6 cellular contexts compared by ENCODE assay signal in the genomic region with DNA sequence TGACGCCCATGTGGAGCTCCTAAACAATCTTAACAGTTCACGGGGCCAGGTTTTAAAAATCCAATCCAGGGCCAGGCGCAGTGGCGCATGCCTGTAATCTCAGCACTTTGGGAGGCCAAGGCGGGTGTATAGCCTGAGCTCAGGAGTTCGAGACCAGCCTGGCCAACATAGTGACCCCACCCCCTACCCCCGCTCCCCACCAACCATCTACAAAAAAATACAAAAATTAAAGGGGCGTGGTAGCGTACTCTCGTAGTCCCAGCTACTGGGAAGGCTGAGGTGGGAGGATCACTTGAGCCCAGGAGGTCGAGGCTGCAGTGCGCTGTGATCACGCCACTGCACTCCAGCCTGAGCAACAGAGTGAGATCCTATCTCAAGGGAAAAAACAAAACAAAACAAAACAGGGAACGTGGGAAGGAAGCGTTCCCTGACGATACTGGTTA. TPM values are rescaled to one million over a fixed set of nuclear protein-coding genes. Genes with fewer than 3 reads are reported as not detected.
A peak's percentile ranks its signal among the peaks of the same experiment; 100 is the strongest.
DNase-seq lines count a peak whose midpoint lies in the region; TF ChIP-seq lines count a peak whose summit lies in the region.

No MANE protein-coding gene starts in this region.

- H3K9me3 Mint-ChIP-seq in brain (peaks cover 0 to 4% (median 0%) of the 10 kb centered on the region in 5 experiments), nephron progenitor cell (no peaks in the 10 kb centered on the region)

- H3K4me3 Mint-ChIP-seq in brain: peak overlapping the region; percentile 86 to 99 (median 95)
- H3K4me3 Mint-ChIP-seq in nephron progenitor cell: peak overlapping the region; percentile 94

- H3K36me3 ChIP-seq in HAP-1 (replicated peaks): peaks cover 25% of the 10 kb centered on the region

- in situ Hi-C loops in HAP-1 (cut with MboI; ENCODE audit: low sequenced_read_pairs): no loop called here

- DNase-seq in HAP-1 (ENCODE audit: low spot score in 2 of 2) (no peak), nephron progenitor cell (no peak), DMS114 treated with DMSO at 0.1 percent for 48 hours (lab: John Stamatoyannopoulos, UW; ENCODE audit: unreplicated experiment) (no peak), mesenteric fat pad (ENCODE audit: low spot score) (no peak), NK-92 (lab: John Stamatoyannopoulos, UW; ENCODE audit: unreplicated experiment) (no peak)

- H3K9me3 ChIP-seq in HAP-1: no peaks in the 10 kb centered on the region

- H3K27me3 Mint-ChIP-seq in brain (peaks cover 15% of the 10 kb centered on the region), nephron progenitor cell (ENCODE audit: low read depth, poor library complexity) (peaks cover 6% of the 10 kb centered on the region)

- H3K27ac Mint-ChIP-seq in brain: peak overlapping the region; percentile 91 to 99 (median 98)
- H3K27ac Mint-ChIP-seq in nephron progenitor cell: peak overlapping the region; percentile 99

- TF ChIP-seq CTCF in brain (conservative IDR thresholded peaks at IDR 0.05) (no peak), nephron progenitor cell (IDR thresholded peaks at IDR 0.05) (no peak)

- H3K27me3 ChIP-seq in HAP-1 (ENCODE audit: low read depth): no peaks in the 10 kb centered on the region

- H3K36me3 Mint-ChIP-seq in brain: peaks cover 32% of the 10 kb centered on the region
- H3K36me3 Mint-ChIP-seq in nephron progenitor cell (ENCODE audit: low read depth): peaks cover 13% of the 10 kb centered on the region

- H3K4me1 ChIP-seq in HAP-1: peaks cover 13% of the 10 kb centered on the region

- H3K4me1 Mint-ChIP-seq in brain (peaks cover 29% of the 10 kb centered on the region), nephron progenitor cell (peaks cover 53% of the 10 kb centered on the region)

- peak overlapping the region; percentile 92 for H3K4me3 ChIP-seq in HAP-1

RNA-seq across cellular contexts. Expression of a gene that starts 0.7 kb away (rescaled TPM):
- 85.7 TPM for polyA plus RNA-seq in brain (ENCODE audit: insufficient read depth, low read depth, low replicate concordance)
- 47.9 TPM for total RNA-seq in mesenteric fat pad

RNA-seq across cellular contexts. Expression of a gene that starts 15.6 kb away (rescaled TPM):
- not detected for polyA plus RNA-seq in brain (ENCODE audit: insufficient read depth, low read depth, low replicate concordance)
- not detected for total RNA-seq in mesenteric fat pad

RNA-seq across cellular contexts. Expression of a gene that starts 41.1 kb away (rescaled TPM):
- 27.4 TPM for polyA plus RNA-seq in brain (ENCODE audit: insufficient read depth, low read depth, low replicate concordance)
- total RNA-seq in mesenteric fat pad: 31.7 TPM

RNA-seq across cellular contexts. Expression of a gene that starts 41.5 kb away (rescaled TPM):
- 404 TPM for polyA plus RNA-seq in brain (ENCODE audit: insufficient read depth, low read depth, low replicate concordance)
- total RNA-seq in mesenteric fat pad: 121 TPM

RNA-seq across cellular contexts. Expression of a gene that starts 41.6 kb away (rescaled TPM):
- polyA plus RNA-seq in brain (ENCODE audit: insufficient read depth, low read depth, low replicate concordance): 170 TPM
- total RNA-seq in mesenteric fat pad: 87.0 TPM
